In genomic region chr13:44169018-44169909, GRCh38 we compare ENCODE assay signal across 1 cellular context.
TF ChIP-seq lines count a peak whose summit lies in the region.

No MANE protein-coding gene starts in this region.

TF ChIP-seq in HepG2, 621 proteins besides CTCF, POLR2A, EP300 and RAD21 (continued from another document):
- TF ChIP-seq SIN3A (IDR thresholded peaks at IDR 0.05; ENCODE audit: borderline replicate concordance, low read depth, low read length): no peak
- TF ChIP-seq HOXD1 (CRISPR knock-in tag; IDR thresholded peaks at IDR 0.05): no peak
- no peak for TF ChIP-seq ZMAT5 (CRISPR knock-in tag; IDR thresholded peaks at IDR 0.05; ENCODE audit: borderline replicate concordance, low read depth)
- TF ChIP-seq KLF13 (CRISPR knock-in tag; IDR thresholded peaks at IDR 0.05): no peak
- TF ChIP-seq RAD51 (IDR thresholded peaks at IDR 0.05; ENCODE audit: borderline replicate concordance): no peak
TF ChIP-seq in HepG2: peak in this region for 3.
